ENCODE assay signal across 24 cellular contexts in genomic region chr9:4305586-4305985, GRCh38. TPM values are rescaled to one million over a fixed set of nuclear protein-coding genes. Genes with fewer than 3 reads are reported as not detected.
DNase-seq lines count a peak whose midpoint lies in the region; ATAC-seq and TF ChIP-seq lines count a peak whose summit lies in the region.
"Had no signal": no experiment of that assay in that cellular context is flagged by ENCODE, and none has a peak within 500 bp of the region (broad histone marks: within the 10 kb centered on the region; RNA-seq: fewer than 3 reads in every experiment).

No MANE protein-coding gene starts in this region.

- H3K27me3 ChIP-seq in body of pancreas = no peaks in the 10 kb centered on the region
- H3K27me3 ChIP-seq in neuronal stem cell (ENCODE audit: control insufficient read depth in 3 of 3, insufficient read depth in 3 of 3, low read depth in 1 of 3, low read length in 3 of 3) = no peaks in the 10 kb centered on the region
- H3K27me3 ChIP-seq: brain microvascular endothelial cell had no signal

- H2AK5ac ChIP-seq in neuronal stem cell (ENCODE audit: low read depth, low read length) = no peak overlapping the region

- no peak for TF ChIP-seq CTCF in body of pancreas (IDR thresholded peaks at IDR 0.05)

- no peak overlapping the region for H3K4ac ChIP-seq in neuronal stem cell (ENCODE audit: low read length)

- no peak overlapping the region for H3K18ac ChIP-seq in neuronal stem cell (ENCODE audit: low read length)

- no peaks in the 10 kb centered on the region for H3K79me1 ChIP-seq in neuronal stem cell (ENCODE audit: low read depth, low read length)

- H3K4me1 ChIP-seq in body of pancreas (peaks cover 40% of the 10 kb centered on the region), neuronal stem cell (ENCODE audit: control insufficient read depth in 2 of 2, insufficient read depth in 1 of 2, low read depth in 1 of 2, low read length in 2 of 2) (no peaks in the 10 kb centered on the region)
- H3K4me1 ChIP-seq: psoas muscle, suprapubic skin had no signal

- H3K9me3 ChIP-seq in body of pancreas (no peaks in the 10 kb centered on the region), neuronal stem cell (replicated peaks in 1 of 2; ENCODE audit: control insufficient read depth in 2 of 2, insufficient read depth in 1 of 2, low read depth in 1 of 2, low read length in 2 of 2) (no peaks in the 10 kb centered on the region)
- H3K9me3 ChIP-seq: neutrophil, psoas muscle, suprapubic skin had no signal

- no peak overlapping the region for H2BK120ac ChIP-seq in neuronal stem cell (ENCODE audit: low read depth, low read length)

- TF ChIP-seq POLR2A in body of pancreas (IDR thresholded peaks at IDR 0.05) = no peak

- 73 to 77% methylated on average over 1 of the region's 1 CpG for WGBS in body of pancreas, 2 donors
- no CpG with 5 or more reads among the region's 1 CpG for WGBS in neuronal stem cell (ENCODE audit: extremely low coverage in 2 of 2, insufficient read length in 2 of 2, insufficient replicate concordance in 1 of 2), 2 donors

- no peak for ATAC-seq in stimulated activated naive CD8-positive, alpha-beta T cell treated with anti-CD3 and anti-CD28 coated beads, Interleukin-15, Interleukin-2, amounts not matched to agents 100 U/mL and 50 U/mL, for 24 hours
- ATAC-seq in HG02852 (IDR thresholded peaks at IDR 0.05; ENCODE audit: unreplicated experiment) = peak; percentile 58
- no peak for ATAC-seq in body of pancreas
- ATAC-seq: K562, psoas muscle had no signal

- no peak overlapping the region for H2AFZ ChIP-seq in neuronal stem cell (ENCODE audit: low read length)

- H3K4me1 Mint-ChIP-seq in stimulated activated naive CD8-positive, alpha-beta T cell treated with anti-CD3 and anti-CD28 coated beads, Interleukin-15, Interleukin-2, amounts not matched to agents 100 ng/mL and 50 ng/mL, for 24 hours (ENCODE audit: low read depth) = peaks cover 62% of the 10 kb centered on the region
- H3K4me1 Mint-ChIP-seq: immature natural killer cell had no signal

- H3K4me2 ChIP-seq in neuronal stem cell (ENCODE audit: insufficient read depth, low read length, poor library complexity, severe bottlenecking) = no peak overlapping the region

- H3K9ac ChIP-seq in neuronal stem cell (ENCODE audit: low read depth, low read length, poor library complexity) = no peak overlapping the region

- peaks cover 29% of the 10 kb centered on the region for H3K27me3 Mint-ChIP-seq in stimulated activated naive CD8-positive, alpha-beta T cell treated with anti-CD3 and anti-CD28 coated beads, Interleukin-15, Interleukin-2, amounts not matched to agents 100 ng/mL and 50 ng/mL, for 24 hours

- no peak for DNase-seq in stimulated activated naive CD8-positive, alpha-beta T cell treated with anti-CD3 and anti-CD28 coated beads, Interleukin-15, Interleukin-2, amounts not matched to agents 100 U/mL and 50 U/mL, for 24 hours
- DNase-seq in body of pancreas (no peak), COLO668 (lab: John Stamatoyannopoulos, UW; ENCODE audit: unreplicated experiment) (no peak), NCI-H510A treated with DMSO at 0.1 percent for 48 hours (lab: John Stamatoyannopoulos, UW) (no peak), neuronal stem cell (ENCODE audit: low spot score) (no peak), LoVo (ENCODE audit: low spot score) (no peak)
- DNase-seq: activated CD4-positive, CD25-positive, alpha-beta regulatory T cell; activated CD8-positive, alpha-beta memory T cell treated with anti-CD3 and anti-CD28 coated beads for 24 hours; activated T-cell treated with anti-CD3 and anti-CD28 coated beads, Interleukin-2, amount 50 U/mL, for 48 hours; brain microvascular endothelial cell; DMS 273 treated with DMSO at 0.1 percent for 48 hours; effector CD4-positive, alpha-beta T cell; erythroblast; foreskin fibroblast; immature natural killer cell; NCI-H1694; NCI-H69; psoas muscle had no signal

- no peaks in the 10 kb centered on the region for H3K36me3 Mint-ChIP-seq in stimulated activated naive CD8-positive, alpha-beta T cell treated with anti-CD3 and anti-CD28 coated beads, Interleukin-15, Interleukin-2, amounts not matched to agents 100 ng/mL and 50 ng/mL, for 24 hours (ENCODE audit: low read depth)
- H3K36me3 Mint-ChIP-seq: immature natural killer cell had no signal

- no peaks in the 10 kb centered on the region for H3K9me3 Mint-ChIP-seq in stimulated activated naive CD8-positive, alpha-beta T cell treated with anti-CD3 and anti-CD28 coated beads, Interleukin-15, Interleukin-2, amounts not matched to agents 100 ng/mL and 50 ng/mL, for 24 hours
- H3K9me3 Mint-ChIP-seq: immature natural killer cell had no signal

- no peak overlapping the region for H2BK5ac ChIP-seq in neuronal stem cell (ENCODE audit: low read length)

- H3K36me3 ChIP-seq in body of pancreas (replicated peaks in 1 of 2; ENCODE audit: insufficient read depth in 1 of 2, low read depth in 2 of 2) (no peaks in the 10 kb centered on the region), neuronal stem cell (replicated peaks in 1 of 2; ENCODE audit: control insufficient read depth in 2 of 2, insufficient read depth in 2 of 2, low read length in 2 of 2) (no peaks in the 10 kb centered on the region)
- H3K36me3 ChIP-seq: brain microvascular endothelial cell, neutrophil, suprapubic skin had no signal

- no peak overlapping the region for H3K4me3 ChIP-seq in body of pancreas
- no peak overlapping the region for H3K4me3 ChIP-seq in neuronal stem cell (ENCODE audit: low read length in 2 of 2)
- H3K4me3 ChIP-seq: K562, psoas muscle, suprapubic skin had no signal

- no peak overlapping the region for H2BK12ac ChIP-seq in neuronal stem cell (ENCODE audit: low read length)

- H4K8ac ChIP-seq in neuronal stem cell (ENCODE audit: low read depth, low read length) = no peak overlapping the region

- no peak overlapping the region for H3K4me3 Mint-ChIP-seq in stimulated activated naive CD8-positive, alpha-beta T cell treated with anti-CD3 and anti-CD28 coated beads, Interleukin-15, Interleukin-2, amounts not matched to agents 100 ng/mL and 50 ng/mL, for 24 hours
- H3K4me3 Mint-ChIP-seq: immature natural killer cell had no signal

- peak overlapping the region; percentile 84 for H3K27ac Mint-ChIP-seq in stimulated activated naive CD8-positive, alpha-beta T cell treated with anti-CD3 and anti-CD28 coated beads, Interleukin-15, Interleukin-2, amounts not matched to agents 100 ng/mL and 50 ng/mL, for 24 hours
- H3K27ac Mint-ChIP-seq: immature natural killer cell had no signal

- H3K14ac ChIP-seq in neuronal stem cell (ENCODE audit: low read length) = no peak overlapping the region

- intact Hi-C loops in body of pancreas (cut with DNase I) = no loop called here

- H2BK15ac ChIP-seq in neuronal stem cell (ENCODE audit: low read length) = no peak overlapping the region

- H3K27ac ChIP-seq in body of pancreas (peak overlapping the region; percentile 30 to 73 (median 54)), neuronal stem cell (replicated peaks; ENCODE audit: low read length) (no peak overlapping the region)
- H3K27ac ChIP-seq: brain microvascular endothelial cell, C4-2B, neutrophil, psoas muscle, suprapubic skin had no signal

- H4K91ac ChIP-seq in neuronal stem cell (ENCODE audit: low read depth, low read length, poor library complexity) = no peak overlapping the region

- no peak overlapping the region for H3K23ac ChIP-seq in neuronal stem cell (ENCODE audit: low read depth, low read length, poor library complexity)

RNA-seq across cellular contexts. Expression of gene GLIS3, which starts 5.7 kb away (rescaled TPM):
- total RNA-seq in body of pancreas = 10 to 100 TPM; 83.5 to 87.3 TPM
- polyA plus RNA-seq in neuronal stem cell (2013, experiment 1 of 2) = 14.7 TPM
- polyA plus RNA-seq in neuronal stem cell (2013, experiment 2 of 2) = 15.3 TPM
